ENCODE assay signal across 1 cellular context in the genomic region with DNA sequence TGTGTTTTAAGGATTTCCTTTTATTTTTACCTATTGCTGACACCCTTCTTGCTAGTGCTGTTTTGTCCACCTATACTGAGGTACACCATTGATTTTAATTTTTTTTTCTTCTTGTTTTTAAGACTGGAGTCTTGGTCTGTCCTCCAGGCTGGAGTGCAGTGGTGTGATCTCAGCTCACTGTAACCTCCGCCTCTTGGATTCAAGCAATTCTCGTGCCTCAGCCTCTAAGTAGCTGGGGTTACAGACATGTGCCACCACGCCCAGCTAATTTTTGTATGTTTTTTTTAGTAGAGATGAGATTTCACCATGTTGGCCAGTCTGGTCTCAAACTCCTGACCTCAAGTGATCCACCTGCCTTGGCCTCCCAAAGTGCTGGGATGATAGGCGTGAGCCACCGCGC. TPM values are rescaled to one million over a fixed set of nuclear protein-coding genes. Genes with fewer than 3 reads are reported as not detected.
"Had no signal": no experiment of that assay in that cellular context is flagged by ENCODE, and none has a peak within 500 bp of the region (broad histone marks: within the 10 kb centered on the region; RNA-seq: fewer than 3 reads in every experiment).

No MANE protein-coding gene starts in this region.

RNA-seq across cellular contexts. Expression of a gene that starts 32.4 kb away (rescaled TPM):
- total RNA-seq: activated CD8-positive, alpha-beta T cell treated with anti-CD3 and anti-CD28 coated beads, Interleukin-2, amount 10 ng/mL, durations not matched to agents 7 days and 5 days had no signal
